24 cellular contexts compared by ENCODE assay signal in genomic region chr16:58029410-58029809, GRCh38. TPM values are rescaled to one million over a fixed set of nuclear protein-coding genes. Genes with fewer than 3 reads are reported as not detected.
DNase-seq lines count a peak whose midpoint lies in the region; ATAC-seq and TF ChIP-seq lines count a peak whose summit lies in the region.
"Had no signal": no experiment of that assay in that cellular context is flagged by ENCODE, and none has a peak within 500 bp of the region (broad histone marks: within the 10 kb centered on the region; RNA-seq: fewer than 3 reads in every experiment).

No MANE protein-coding gene starts in this region.

- peak overlapping the region; percentile 87 for H3K23ac ChIP-seq in mesendoderm (ENCODE audit: low read length)

- H3K9ac ChIP-seq in mesendoderm (ENCODE audit: low read length), result no peak overlapping the region
- H3K9ac ChIP-seq: BLaER1 had no signal

- H3K4me3 ChIP-seq in left ventricle myocardium inferior, result no peak overlapping the region
- H3K4me3 ChIP-seq in mesendoderm (ENCODE audit: low read length), result no peak overlapping the region
- H3K4me3 ChIP-seq in transverse colon, result no peak overlapping the region
- H3K4me3 ChIP-seq: BLaER1, psoas muscle, uterus had no signal

- no peak overlapping the region for H2AK5ac ChIP-seq in mesendoderm (ENCODE audit: low read length)

- H3K27ac ChIP-seq in left ventricle myocardium inferior (replicated peaks) (peak overlapping the region; percentile 96), mesendoderm (ENCODE audit: low read depth, low read length) (no peak overlapping the region), transverse colon (peak overlapping the region in 3 of 4 donors; percentile 4 to 31 (median 23))
- H3K27ac ChIP-seq: BLaER1, psoas muscle, uterus had no signal

- H3K4me1 ChIP-seq in left ventricle myocardium inferior (peaks cover 100% of the 10 kb centered on the region), mesendoderm (ENCODE audit: control insufficient read depth, low read depth, low read length) (peaks cover 27% of the 10 kb centered on the region), transverse colon (peaks cover 17 to 46% (median 35%) of the 10 kb centered on the region in 4 donors)
- H3K4me1 ChIP-seq: uterus had no signal

- H2BK5ac ChIP-seq in mesendoderm (ENCODE audit: low read length), result no peak overlapping the region

- peaks cover 40% of the 10 kb centered on the region for H3K79me1 ChIP-seq in mesendoderm (ENCODE audit: low read length)

- TF ChIP-seq POLR2A in transverse colon (IDR thresholded peaks at IDR 0.05), result no peak

- peaks cover 35% of the 10 kb centered on the region for H3K79me2 ChIP-seq in mesendoderm (ENCODE audit: control insufficient read depth, insufficient read depth, low read length)

- H3K36me3 ChIP-seq in left ventricle myocardium inferior (no peaks in the 10 kb centered on the region), mesendoderm (ENCODE audit: control insufficient read depth, insufficient read depth, low read length) (no peaks in the 10 kb centered on the region), transverse colon (no peaks in the 10 kb centered on the region)
- H3K36me3 ChIP-seq: BLaER1, uterus had no signal

- H3K27me3 ChIP-seq in left ventricle myocardium inferior (ENCODE audit: low read depth), result no peaks in the 10 kb centered on the region
- no peaks in the 10 kb centered on the region for H3K27me3 ChIP-seq in mesendoderm (ENCODE audit: insufficient read depth, low read length, poor library complexity)
- no peaks in the 10 kb centered on the region for H3K27me3 ChIP-seq in transverse colon
- H3K27me3 ChIP-seq: uterus had no signal

- intact Hi-C loops in left ventricle myocardium inferior (cut with micrococcal nuclease) (no loop called here), left ventricle myocardium superior (cut with micrococcal nuclease) (no loop called here), transverse colon (cut with DNase I; ENCODE audit: low total_unique reads) (no loop called here)

- H3K9me3 ChIP-seq in left ventricle myocardium inferior (replicated peaks) (no peaks in the 10 kb centered on the region), transverse colon (no peaks in the 10 kb centered on the region)
- H3K9me3 ChIP-seq: BLaER1, psoas muscle, uterus had no signal

- H4K8ac ChIP-seq in mesendoderm (ENCODE audit: low read depth, low read length), result no peak overlapping the region

- H3K18ac ChIP-seq in mesendoderm (ENCODE audit: low read length), result no peak overlapping the region

- in situ Hi-C loops in transverse colon (cut with MboI; ENCODE audit: low pct_ligation_motif_present in 1 of 4, low pct_unique_long_range_greater_than_20kb in 1 of 4, low sequenced_read_pairs in 3 of 4), result loop anchor here in 1 of 4 donors (10.0 kb wide), 1 partner anchor 95 kb away; the partner anchor contains the start of gene CFAP20

- H2BK15ac ChIP-seq in mesendoderm (replicated peaks; ENCODE audit: low read depth), result no peak overlapping the region

- WGBS in mesendoderm (ENCODE audit: extremely low coverage, insufficient coverage, low lambda C conversion rate), result no CpG with 5 or more reads among the region's 2 CpGs
- 76% methylated on average over 2 of the region's 2 CpGs; no CpG with 5 or more reads in 1 of the 2 donors for WGBS in transverse colon (ENCODE audit: low coverage in 1 of 2), 2 donors

- DNase-seq in left ventricle myocardium inferior (no peak), left ventricle myocardium superior (no peak), mesendoderm (no peak), transverse colon (peak; percentile 32), LoVo (ENCODE audit: low spot score) (no peak)
- DNase-seq: activated CD4-positive, alpha-beta T cell treated with anti-CD3 and anti-CD28 coated beads for 4 hours; activated CD8-positive, alpha-beta memory T cell treated with anti-CD3 and anti-CD28 coated beads, Interleukin-2, amount 10 ng/mL, durations not matched to agents 7 days and 5 days; activated naive CD8-positive, alpha-beta T cell treated with anti-CD3 and anti-CD28 coated beads for 36 hours; effector memory CD8-positive, alpha-beta T cell; KG1; midbrain; NCI-H1694; NCI-H748 treated with DMSO at 0.1 percent for 48 hours; psoas muscle; SHP77 treated with DMSO at 0.1 percent for 48 hours; stimulated activated CD4-positive, alpha-beta T cell treated with anti-CD3 and anti-CD28 coated beads, Interleukin-4, amount 100 ng/mL, for 24 hours; uterus had no signal

- H3K4ac ChIP-seq in mesendoderm (ENCODE audit: low read depth, low read length), result no peak overlapping the region

- no peak overlapping the region for H4K5ac ChIP-seq in mesendoderm (ENCODE audit: low read length)

- H3K56ac ChIP-seq in mesendoderm (ENCODE audit: low read length), result peak overlapping the region; percentile 25

- ATAC-seq in left ventricle myocardium superior (no peak), HG02970 (IDR thresholded peaks at IDR 0.05; ENCODE audit: low FRiP score, unreplicated experiment) (no peak)
- ATAC-seq: activated CD8-positive, alpha-beta memory T cell treated with anti-CD3 and anti-CD28 coated beads, Interleukin-2, amount 10 ng/mL, durations not matched to agents 7 days and 5 days; activated T-helper 17 cell treated with anti-CD3 and anti-CD28 coated beads, Interleukin-2, amount 50 U/mL, for 72 hours; effector memory CD8-positive, alpha-beta T cell; psoas muscle had no signal

- no peak for TF ChIP-seq CTCF in left ventricle myocardium inferior (IDR thresholded peaks at IDR 0.05; ENCODE audit: borderline replicate concordance)
- no peak for TF ChIP-seq CTCF in transverse colon (IDR thresholded peaks at IDR 0.05)

- no peak for TF ChIP-seq EP300 in transverse colon (IDR thresholded peaks at IDR 0.05; ENCODE audit: low read depth)

- H2BK120ac ChIP-seq in mesendoderm (ENCODE audit: low read depth, low read length), result no peak overlapping the region

- H3K4me2 ChIP-seq in mesendoderm (ENCODE audit: low read length), result no peak overlapping the region

RNA-seq across cellular contexts. Expression of gene MMP15, which starts 3.9 kb away (rescaled TPM):
- total RNA-seq in left ventricle myocardium inferior, result 64.1 TPM
- 62.2 TPM for total RNA-seq in left ventricle myocardium superior
- polyA plus RNA-seq in mesendoderm (2013, experiment 1 of 2), result 20.9 TPM
- 20.0 TPM for polyA plus RNA-seq in mesendoderm (2013, experiment 2 of 2)
- total RNA-seq in transverse colon, result 100 to 1,000 TPM in 2 of 4 donors, 10 to 100 TPM in 2; 48.0 to 161 (median 92.3) TPM

RNA-seq across cellular contexts. Expression of gene USB1, which starts 28.2 kb away (rescaled TPM):
- total RNA-seq in left ventricle myocardium inferior (35.2 TPM), left ventricle myocardium superior (28.3 TPM), transverse colon (10 to 100 TPM; 21.3 to 63.4 (median 45.2) TPM)
- polyA plus RNA-seq in mesendoderm (2013, experiment 1 of 2), result 61.7 TPM
- 60.1 TPM for polyA plus RNA-seq in mesendoderm (2013, experiment 2 of 2)

RNA-seq across cellular contexts. Expression of gene ZNF319, which starts 28.9 kb away (rescaled TPM):
- total RNA-seq in left ventricle myocardium inferior, result 10.0 TPM
- total RNA-seq in left ventricle myocardium superior, result 9.2 TPM
- 6.1 TPM for polyA plus RNA-seq in mesendoderm (2013, experiment 1 of 2)
- 7.0 TPM for polyA plus RNA-seq in mesendoderm (2013, experiment 2 of 2)
- 10 to 100 TPM in 1 of 4 donors, 1 to 10 TPM in 3; 6.4 to 11.6 (median 6.5) TPM for total RNA-seq in transverse colon

RNA-seq across cellular contexts. Expression of gene CNGB1, which starts 58.5 kb away (rescaled TPM):
- total RNA-seq in left ventricle myocardium inferior (not detected), left ventricle myocardium superior (not detected), transverse colon (1 to 10 TPM in 1 of 4 donors, under 1 TPM in 3; 0.14 to 1.9 (median 0.87) TPM)
- polyA plus RNA-seq in mesendoderm (2013, experiment 1 of 2), result 0.06 TPM
- under 0.01 TPM for polyA plus RNA-seq in mesendoderm (2013, experiment 2 of 2)
- total RNA-seq: A673; activated CD8-positive, alpha-beta memory T cell treated with anti-CD3 and anti-CD28 coated beads, Interleukin-2, amount 10 ng/mL, durations not matched to agents 7 days and 5 days; activated naive CD8-positive, alpha-beta T cell treated with anti-CD3 and anti-CD28 coated beads for 36 hours; activated T-helper 17 cell treated with anti-CD3 and anti-CD28 coated beads, Interleukin-2, amount 50 U/mL, for 72 hours; glomerular endothelial cell; H9; OCI-LY7; psoas muscle; uterus had no signal
- polyA plus RNA-seq: psoas muscle had no signal
